ENCODE assay signal across 20 cellular contexts in the genomic region with DNA sequence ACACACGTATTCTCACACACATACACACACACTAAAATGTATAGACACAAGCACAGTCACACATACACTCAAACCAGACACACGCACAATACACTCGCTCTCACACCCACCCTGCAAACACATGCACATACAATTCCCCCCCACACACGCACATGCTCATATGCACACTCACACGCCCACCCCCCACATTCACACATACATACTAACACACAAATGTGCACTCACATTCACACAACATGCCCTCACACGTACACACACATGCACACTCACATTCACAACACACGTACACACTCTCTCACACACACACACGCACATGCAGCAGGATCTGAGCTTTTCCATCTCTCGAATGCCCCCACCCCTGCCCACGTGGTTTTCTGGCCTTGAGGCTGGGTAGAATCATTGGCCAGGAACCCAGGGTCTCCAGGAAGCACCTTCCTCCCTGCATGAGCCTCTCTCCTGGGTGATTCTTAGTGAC.
DNase-seq lines count a peak whose midpoint lies in the region; ATAC-seq and TF ChIP-seq lines count a peak whose summit lies in the region.
"Had no signal": no experiment of that assay in that cellular context is flagged by ENCODE, and none has a peak within 500 bp of the region (broad histone marks: within the 10 kb centered on the region; RNA-seq: fewer than 3 reads in every experiment).

No MANE protein-coding gene starts in this region.

- H3K4me1 ChIP-seq in right atrium auricular region (no peaks in the 10 kb centered on the region), heart right ventricle (no peaks in the 10 kb centered on the region), IMR-90 (ENCODE audit: control insufficient read depth, insufficient read depth, low read length) (no peaks in the 10 kb centered on the region), vagina (no peaks in the 10 kb centered on the region)

- H2BK20ac ChIP-seq in IMR-90 (ENCODE audit: low read depth, low read length), result no peak overlapping the region

- no TSS peak for BruUV-seq in IMR-90 (replicated peaks; lab: Mats Ljungman, UMichigan)

- no peak overlapping the region for H3K4ac ChIP-seq in IMR-90 (ENCODE audit: low read depth, low read length)

- H3K27me3 ChIP-seq in right atrium auricular region (no peaks in the 10 kb centered on the region), heart right ventricle (peaks cover 0 to 64% (median 29%) of the 10 kb centered on the region in 7 donors), IMR-90 (ENCODE audit: control insufficient read depth, insufficient read depth, low read length) (no peaks in the 10 kb centered on the region; the same call in 1 of the 2 replicates), vagina (no peaks in the 10 kb centered on the region)

- in situ Hi-C loops in IMR-90 (cut with MboI; ENCODE audit: low sequenced_read_pairs), result no loop called here

- CTCF ChIA-PET in IMR-90 (lab: Yijun Ruan, JAX), result no interaction called here

- H3K4me2 ChIP-seq in IMR-90 (ENCODE audit: low read depth, low read length), result no peak overlapping the region

- H3K9me1 ChIP-seq in IMR-90 (ENCODE audit: insufficient read depth, low read length), result no peaks in the 10 kb centered on the region

- H3K56ac ChIP-seq in IMR-90 (ENCODE audit: extremely low read depth, insufficient read depth, low read length), result no peak overlapping the region

- H3K27ac ChIP-seq in right atrium auricular region (no peak overlapping the region), heart right ventricle (no peak overlapping the region), IMR-90 (ENCODE audit: insufficient read depth, low read length) (no peak overlapping the region), vagina (no peak overlapping the region)
- H3K27ac ChIP-seq: RWPE1 had no signal

- no peak overlapping the region for H3K14ac ChIP-seq in IMR-90 (replicated peaks; ENCODE audit: low read depth, low read length)

- no peak overlapping the region for H3K9ac ChIP-seq in IMR-90 (ENCODE audit: low read depth, low read length)

- no peak overlapping the region for H2AK9ac ChIP-seq in IMR-90 (replicated peaks; ENCODE audit: low read depth, low read length, poor library complexity)

- peak overlapping the region; percentile 43 for H2AFZ ChIP-seq in IMR-90 (replicated peaks; ENCODE audit: low read length, poor library complexity)

- H2BK15ac ChIP-seq in IMR-90 (ENCODE audit: low read depth, low read length), result no peak overlapping the region

- no peak overlapping the region for H4K5ac ChIP-seq in IMR-90 (ENCODE audit: low read depth, low read length)

- WGBS in heart right ventricle, 2 donors, result 83 to 84% methylated on average over 10 of the region's 10 CpGs
- WGBS in IMR-90 (ENCODE audit: extremely low coverage in 2 of 2, insufficient read length in 1 of 2), 2 experiments, result 58% methylated on average over 5 of the region's 10 CpGs; no CpG with 5 or more reads in 1 of the 2 experiments

- no peaks in the 10 kb centered on the region for H3K79me1 ChIP-seq in IMR-90 (ENCODE audit: low read depth in 1 of 2, low read length in 2 of 2)

- peak overlapping the region; percentile 4 for H2BK5ac ChIP-seq in IMR-90 (ENCODE audit: low read depth, low read length, poor library complexity, severe bottlenecking)

- TF ChIP-seq CTCF in right atrium auricular region (IDR thresholded peaks at IDR 0.05), result no peak
- TF ChIP-seq CTCF in heart right ventricle (IDR thresholded peaks at IDR 0.05), result no peak
- TF ChIP-seq CTCF in IMR-90 (conservative IDR thresholded peaks at IDR 0.05; ENCODE audit: low read depth, low read length), result no peak
- TF ChIP-seq CTCF in vagina (IDR thresholded peaks at IDR 0.05), result no peak

- H3K9me3 ChIP-seq in right atrium auricular region, result no peaks in the 10 kb centered on the region
- no peaks in the 10 kb centered on the region for H3K9me3 ChIP-seq in heart right ventricle
- no peaks in the 10 kb centered on the region for H3K9me3 ChIP-seq in IMR-90 (ENCODE audit: control insufficient read depth, insufficient read depth, low read length)
- no peaks in the 10 kb centered on the region for H3K9me3 ChIP-seq in vagina

- no peak for TF ChIP-seq RAD21 in IMR-90 (IDR thresholded peaks at IDR 0.05; ENCODE audit: low read length)

- intact Hi-C loops in heart right ventricle (cut with DNase I) (no loop called here), IMR-90 (cut with micrococcal nuclease) (no loop called here), vagina (cut with DNase I) (no loop called here)

- H3K36me3 ChIP-seq in right atrium auricular region, result no peaks in the 10 kb centered on the region
- no peaks in the 10 kb centered on the region for H3K36me3 ChIP-seq in heart right ventricle
- no peaks in the 10 kb centered on the region for H3K36me3 ChIP-seq in IMR-90 (ENCODE audit: control insufficient read depth, insufficient read depth, low read length)
- H3K36me3 ChIP-seq in vagina, result no peaks in the 10 kb centered on the region

- no peak overlapping the region for H3K23ac ChIP-seq in IMR-90 (ENCODE audit: low read depth, low read length)

- H3K4me3 ChIP-seq in right atrium auricular region, result no peak overlapping the region
- H3K4me3 ChIP-seq in heart right ventricle, result no peak overlapping the region
- no peak overlapping the region for H3K4me3 ChIP-seq in IMR-90 (ENCODE audit: insufficient read depth, low read depth, low read length)
- H3K4me3 ChIP-seq in vagina, result no peak overlapping the region
- H3K4me3 ChIP-seq: K562 had no signal

- ATAC-seq in heart right ventricle (no peak), IMR-90 (ENCODE audit: low read depth) (no peak), GM19397 (IDR thresholded peaks at IDR 0.05; ENCODE audit: unreplicated experiment) (no peak)
- ATAC-seq: HCT116, K562, Panc1 had no signal

- dilution Hi-C loops in IMR-90 (cut with HindIII; ENCODE audit: low sequenced_read_pairs, unreplicated experiment), result no loop called here

- H2BK120ac ChIP-seq in IMR-90 (ENCODE audit: low read depth, low read length), result no peak overlapping the region

- DNase-seq in right atrium auricular region (ENCODE audit: low spot score) (peak; percentile 18), heart right ventricle (no peak), IMR-90 (no peak), islet precursor cell (peak; percentile 24), vagina (ENCODE audit: extremely low spot score in 2 of 2) (peak; percentile 58 to 70), NOMO-1 treated with DMSO at 0.1 percent for 48 hours (lab: John Stamatoyannopoulos, UW; ENCODE audit: unreplicated experiment) (no peak), cortex of kidney (lab: John Stamatoyannopoulos, UW) (no peak)
- DNase-seq: CD4-positive, alpha-beta T cell; DMS53; GOT3; Kasumi-1; NCI-H1105; NCI-H2029; NCI-H510A; SHP77 had no signal

- no peaks in the 10 kb centered on the region; the same call in 1 of the 2 replicates for H4K20me1 ChIP-seq in IMR-90 (ENCODE audit: insufficient read depth, low read length)

- H2AK5ac ChIP-seq in IMR-90 (ENCODE audit: low read depth, low read length), result no peak overlapping the region

- H4K91ac ChIP-seq in IMR-90 (ENCODE audit: insufficient read depth, low read depth, low read length), result no peak overlapping the region

- TF ChIP-seq POLR2A in IMR-90 (IDR thresholded peaks at IDR 0.05; ENCODE audit: low read depth, low read length) (no peak), vagina (IDR thresholded peaks at IDR 0.05) (no peak)

- POLR2A ChIA-PET in IMR-90 (lab: Charles Lee; ENCODE audit: unreplicated experiment), result no interaction called here

- no peak overlapping the region for H3K18ac ChIP-seq in IMR-90 (ENCODE audit: low read depth, low read length)

- no peak overlapping the region for H4K8ac ChIP-seq in IMR-90 (ENCODE audit: low read depth in 2 of 2, low read length in 2 of 2)

TF ChIP-seq in IMR-90, 13 proteins besides CTCF, POLR2A, EP300 and RAD21:
- no peak for TF ChIP-seq FOS (IDR thresholded peaks at IDR 0.05; ENCODE audit: low read depth, low read length)
- no peak for TF ChIP-seq MAZ (IDR thresholded peaks at IDR 0.05; ENCODE audit: borderline replicate concordance, low read depth, low read length)
- TF ChIP-seq RCOR1 (IDR thresholded peaks at IDR 0.05; ENCODE audit: insufficient replicate concordance, low read length), result no peak
- no peak for TF ChIP-seq MXI1 (IDR thresholded peaks at IDR 0.05; ENCODE audit: borderline replicate concordance, low read depth, low read length)
- TF ChIP-seq, protein P1, sequence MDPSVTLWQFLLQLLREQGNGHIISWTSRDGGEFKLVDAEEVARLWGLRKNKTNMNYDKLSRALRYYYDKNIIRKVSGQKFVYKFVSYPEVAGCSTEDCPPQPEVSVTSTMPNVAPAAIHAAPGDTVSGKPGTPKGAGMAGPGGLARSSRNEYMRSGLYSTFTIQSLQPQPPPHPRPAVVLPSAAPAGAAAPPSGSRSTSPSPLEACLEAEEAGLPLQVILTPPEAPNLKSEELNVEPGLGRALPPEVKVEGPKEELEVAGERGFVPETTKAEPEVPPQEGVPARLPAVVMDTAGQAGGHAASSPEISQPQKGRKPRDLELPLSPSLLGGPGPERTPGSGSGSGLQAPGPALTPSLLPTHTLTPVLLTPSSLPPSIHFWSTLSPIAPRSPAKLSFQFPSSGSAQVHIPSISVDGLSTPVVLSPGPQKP (IDR thresholded peaks at IDR 0.05; ENCODE audit: borderline replicate concordance, low read depth, low read length), result no peak
- no peak for TF ChIP-seq CEBPB (IDR thresholded peaks at IDR 0.05; ENCODE audit: low read depth, low read length)
- TF ChIP-seq, protein P2, sequence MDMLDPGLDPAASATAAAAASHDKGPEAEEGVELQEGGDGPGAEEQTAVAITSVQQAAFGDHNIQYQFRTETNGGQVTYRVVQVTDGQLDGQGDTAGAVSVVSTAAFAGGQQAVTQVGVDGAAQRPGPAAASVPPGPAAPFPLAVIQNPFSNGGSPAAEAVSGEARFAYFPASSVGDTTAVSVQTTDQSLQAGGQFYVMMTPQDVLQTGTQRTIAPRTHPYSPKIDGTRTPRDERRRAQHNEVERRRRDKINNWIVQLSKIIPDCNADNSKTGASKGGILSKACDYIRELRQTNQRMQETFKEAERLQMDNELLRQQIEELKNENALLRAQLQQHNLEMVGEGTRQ (IDR thresholded peaks at IDR 0.05; ENCODE audit: low read depth, low read length), result no peak
- no peak for TF ChIP-seq NFE2L2 (IDR thresholded peaks at IDR 0.05; ENCODE audit: low read depth, low read length)
- TF ChIP-seq CHD1 (IDR thresholded peaks at IDR 0.05; ENCODE audit: low read depth, low read length), result no peak
- TF ChIP-seq RFX5 (IDR thresholded peaks at IDR 0.05; ENCODE audit: low read depth, low read length), result no peak
- TF ChIP-seq BHLHE40 (IDR thresholded peaks at IDR 0.05; ENCODE audit: low read depth, low read length), result no peak
- TF ChIP-seq SMC3 (IDR thresholded peaks at IDR 0.05; ENCODE audit: low read depth, low read length), result no peak
- TF ChIP-seq MAFK (IDR thresholded peaks at IDR 0.05; ENCODE audit: low read depth, low read length), result no peak

Comparison
In these comparisons a context has a peak if more than half of its experiments do, and no peak if none do; other contexts are left out.
1. DNase-seq: peak in right atrium auricular region (single experiment), islet precursor cell (single experiment) and vagina (2 of 2); none in heart right ventricle (0 of 2), IMR-90 (single experiment), NOMO-1 treated with DMSO at 0.1 percent for 48 hours (single experiment) and cortex of kidney (single experiment).